15 cellular contexts compared by ENCODE assay signal in the genomic region with DNA sequence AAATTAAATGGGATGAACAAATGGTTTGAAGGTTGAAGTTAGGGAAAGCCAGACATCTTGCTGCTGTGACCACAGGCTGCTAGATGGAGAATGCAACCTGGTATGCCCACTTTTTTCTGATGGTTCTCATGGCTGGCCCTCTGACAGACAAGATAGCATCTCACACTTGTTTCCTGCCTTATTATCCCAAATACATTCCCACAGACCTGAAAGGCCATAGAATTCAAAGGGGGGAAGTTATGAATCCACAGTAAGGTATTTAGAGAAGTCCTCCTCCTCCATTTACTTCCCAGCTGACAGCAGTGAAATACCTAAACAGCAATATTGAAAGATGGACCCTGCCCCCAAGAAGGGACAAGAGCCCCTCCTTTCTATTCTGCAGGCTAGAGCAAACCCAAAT.
"Had no signal": no experiment of that assay in that cellular context is flagged by ENCODE, and none has a peak within 500 bp of the region (broad histone marks: within the 10 kb centered on the region; RNA-seq: fewer than 3 reads in every experiment).

No MANE protein-coding gene starts in this region.

- ATAC-seq: activated CD4-positive, CD25-positive, alpha-beta regulatory T cell treated with anti-CD3 and anti-CD28 coated beads, Interleukin-2, amount 50 U/mL, for 24 hours; activated naive CD4-positive, alpha-beta T cell treated with anti-CD3 and anti-CD28 coated beads, Interleukin-2, amount 50 U/mL, for 72 hours; left lobe of liver; naive thymus-derived CD8-positive, alpha-beta T cell; upper lobe of right lung had no signal

- H3K27me3 ChIP-seq: esophagus squamous epithelium, neutrophil, upper lobe of right lung had no signal

- H3K4me1 ChIP-seq: parathyroid adenoma, upper lobe of right lung had no signal

- H3K27me3 Mint-ChIP-seq: dendritic cell treated with granulocyte-macrophage colony-stimulating factor and Interleukin-4, amounts not matched to agents 40 ng/mL and 50 ng/mL, for 4 days; naive thymus-derived CD8-positive, alpha-beta T cell had no signal

- H3K9me3 Mint-ChIP-seq: activated naive CD4-positive, alpha-beta T cell treated with anti-CD3 and anti-CD28 coated beads, Interleukin-2, amount 50 U/mL, for 72 hours; dendritic cell treated with granulocyte-macrophage colony-stimulating factor and Interleukin-4, amounts not matched to agents 40 ng/mL and 50 ng/mL, for 4 days; endodermal cell; naive thymus-derived CD8-positive, alpha-beta T cell had no signal

- DNase-seq: activated effector memory CD4-positive, alpha-beta T cell treated with anti-CD3 and anti-CD28 coated beads, Interleukin-2, amount 50 U/mL, for 16 hours; activated T-cell treated with anti-CD3 and anti-CD28 coated beads, Interleukin-2, amount 50 U/mL, for 1 hour; endodermal cell; esophagus squamous epithelium; naive thymus-derived CD8-positive, alpha-beta T cell; stimulated activated CD4-positive, alpha-beta T cell treated with anti-CD3 and anti-CD28 coated beads, Interleukin-12 subunit alpha, Interleukin-12 subunit beta, amount 100 ng/mL, for 4 hours; stimulated activated CD4-positive, alpha-beta T cell treated with anti-CD3 and anti-CD28 coated beads, Interleukin-2, amount 100 ng/mL, for 24 hours; upper lobe of right lung had no signal

- H3K27ac Mint-ChIP-seq: dendritic cell treated with granulocyte-macrophage colony-stimulating factor and Interleukin-4, amounts not matched to agents 40 ng/mL and 50 ng/mL, for 4 days; endodermal cell had no signal

- H3K9me3 ChIP-seq: esophagus squamous epithelium, neutrophil, thoracic aorta, upper lobe of right lung had no signal

- H3K4me3 Mint-ChIP-seq: dendritic cell treated with granulocyte-macrophage colony-stimulating factor and Interleukin-4, amounts not matched to agents 40 ng/mL and 50 ng/mL, for 4 days; endodermal cell; naive thymus-derived CD8-positive, alpha-beta T cell had no signal

- H3K4me3 ChIP-seq: esophagus squamous epithelium, thoracic aorta, upper lobe of right lung had no signal

- H3K27ac ChIP-seq: neutrophil, parathyroid adenoma, thoracic aorta, upper lobe of right lung had no signal
